12 cellular contexts compared by ENCODE assay signal in the genomic region with DNA sequence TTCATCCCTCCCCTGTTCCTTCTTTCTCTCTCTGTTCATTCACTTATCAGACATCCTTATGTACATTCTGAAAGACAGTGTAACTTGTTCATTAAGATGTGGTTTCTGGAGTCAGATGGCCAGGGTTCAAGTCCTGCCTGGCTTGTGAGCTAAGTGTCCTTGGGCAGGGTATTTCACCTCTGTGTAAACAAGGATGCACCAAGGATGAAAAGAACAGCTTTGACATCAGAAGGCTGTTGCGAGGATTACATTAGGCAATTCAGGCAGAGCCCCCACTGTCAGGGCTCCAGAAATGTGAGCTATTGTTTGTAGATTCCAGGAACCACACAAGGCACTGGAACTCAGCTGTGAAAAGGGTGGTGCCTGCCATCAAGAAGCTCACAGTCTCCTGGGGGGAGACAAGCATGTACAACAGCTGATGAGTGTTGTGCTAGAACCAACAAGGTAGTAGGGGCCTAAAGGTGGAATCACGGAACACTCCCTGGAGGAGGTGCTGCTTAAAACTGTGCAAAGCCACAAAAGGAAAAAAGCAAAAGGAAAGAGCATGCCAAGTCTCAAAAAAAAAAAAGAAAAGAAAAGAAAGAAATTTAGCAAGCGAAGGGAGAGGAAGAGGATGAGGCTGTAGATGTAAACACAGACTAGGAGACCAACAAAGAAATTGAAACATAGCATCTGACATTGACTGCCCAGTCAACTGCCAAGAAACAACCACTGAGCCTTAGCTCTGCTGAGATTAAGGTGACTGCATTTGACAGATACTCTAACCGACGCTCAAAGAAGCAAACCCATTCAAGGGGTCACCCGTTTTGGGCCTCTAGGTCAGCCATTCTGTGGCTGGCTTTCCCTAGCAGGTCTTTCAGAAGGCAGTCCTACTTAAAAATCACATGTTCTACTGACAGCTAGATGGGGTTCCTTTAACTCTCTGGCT. TPM values are rescaled to one million over a fixed set of nuclear protein-coding genes. Genes with fewer than 3 reads are reported as not detected.
DNase-seq lines count a peak whose midpoint lies in the region; ATAC-seq and TF ChIP-seq lines count a peak whose summit lies in the region.
"Had no signal": no experiment of that assay in that cellular context is flagged by ENCODE, and none has a peak within 500 bp of the region (broad histone marks: within the 10 kb centered on the region; RNA-seq: fewer than 3 reads in every experiment).

No MANE protein-coding gene starts in this region.

- H3K9me3 ChIP-seq in fibroblast of lung (ENCODE audit: control insufficient read depth, insufficient read depth, low read depth, low read length) (no peaks in the 10 kb centered on the region), osteoblast (ENCODE audit: low read depth, low read length) (no peaks in the 10 kb centered on the region), vagina (no peaks in the 10 kb centered on the region)
- H3K9me3 ChIP-seq: ovary had no signal

- no peak for DNase-seq in Right ventricle myocardium superior
- no peak for DNase-seq in left cardiac atrium
- peak; percentile 60 to 72 for DNase-seq in fibroblast of lung (ENCODE audit: low read depth in 2 of 2)
- DNase-seq in osteoblast (ENCODE audit: insufficient read length, low spot score, missing footprints): no peak
- peak in 1 of 2 donors; percentile 90 for DNase-seq in vagina (ENCODE audit: extremely low spot score in 2 of 2)
- no peak for DNase-seq in stimulated activated CD4-positive, alpha-beta T cell treated with anti-CD3 and anti-CD28 coated beads, Interleukin-1b, Interleukin-23, amount 100 ng/mL, for 48 hours
- no peak for DNase-seq in activated T-cell treated with anti-CD3 and anti-CD28 coated beads, Interleukin-2, amount 50 U/mL, for 1 hour
- DNase-seq in islet precursor cell: no peak
- DNase-seq: activated T-cell treated with anti-CD3 and anti-CD28 coated beads for 4 hours; central memory CD4-positive, alpha-beta T cell; NCI-H226; ovary had no signal

- H3K79me2 ChIP-seq in fibroblast of lung (ENCODE audit: control insufficient read depth, insufficient read depth, low read length) (peaks cover 72% of the 10 kb centered on the region), osteoblast (ENCODE audit: insufficient read depth, low read length) (peaks cover 37% of the 10 kb centered on the region)

- ATAC-seq in Right ventricle myocardium superior (ENCODE audit: poor library complexity) (peak; percentile 17), left cardiac atrium (no peak)

- intact Hi-C loops in Right ventricle myocardium superior (cut with DNase I): no loop called here
- intact Hi-C loops in left cardiac atrium (cut with DNase I): no loop called here
- intact Hi-C loops in vagina (cut with DNase I): no loop called here

- no peak overlapping the region for H3K9ac ChIP-seq in fibroblast of lung (ENCODE audit: insufficient read depth, low read length)

- TF ChIP-seq POLR2A in vagina (IDR thresholded peaks at IDR 0.05): no peak

- H3K27ac ChIP-seq in fibroblast of lung (ENCODE audit: insufficient read depth, low read length): peak overlapping the region; percentile 59
- H3K27ac ChIP-seq in osteoblast (ENCODE audit: low read depth, low read length): peak overlapping the region; percentile 67
- H3K27ac ChIP-seq in vagina: peak overlapping the region; percentile 91
- H3K27ac ChIP-seq: ovary had no signal

- no peak overlapping the region for H2AFZ ChIP-seq in fibroblast of lung (ENCODE audit: low read length)
- H2AFZ ChIP-seq in osteoblast (ENCODE audit: low read length): no peak overlapping the region

- no peaks in the 10 kb centered on the region for H3K36me3 ChIP-seq in fibroblast of lung (ENCODE audit: control insufficient read depth, insufficient read depth, low read length)
- H3K36me3 ChIP-seq in osteoblast (ENCODE audit: insufficient read depth, low read length): no peaks in the 10 kb centered on the region
- no peaks in the 10 kb centered on the region for H3K36me3 ChIP-seq in vagina
- H3K36me3 ChIP-seq: ovary had no signal

- H3K4me3 ChIP-seq in fibroblast of lung (replicated peaks in 1 of 4; ENCODE audit: control extremely low read depth in 1 of 4, insufficient read depth in 1 of 4, low read depth in 3 of 4, low read length in 4 of 4): no peak overlapping the region
- H3K4me3 ChIP-seq in osteoblast (ENCODE audit: insufficient read depth, low read length): no peak overlapping the region
- no peak overlapping the region for H3K4me3 ChIP-seq in vagina
- H3K4me3 ChIP-seq: ovary had no signal

- H3K4me1 ChIP-seq in fibroblast of lung (ENCODE audit: control insufficient read depth, extremely low read depth, insufficient read depth, low read length) (peaks cover 35% of the 10 kb centered on the region), osteoblast (ENCODE audit: insufficient read depth, low read length) (peaks cover 82% of the 10 kb centered on the region), vagina (peaks cover 85% of the 10 kb centered on the region)

- peak overlapping the region; percentile 36 for H3K4me2 ChIP-seq in fibroblast of lung (ENCODE audit: extremely low read depth, insufficient read depth, low read length)
- H3K4me2 ChIP-seq in osteoblast (ENCODE audit: insufficient read depth, low read length): no peak overlapping the region

- no peaks in the 10 kb centered on the region for H3K27me3 ChIP-seq in fibroblast of lung (ENCODE audit: control insufficient read depth, insufficient read depth, low read length)
- H3K27me3 ChIP-seq in osteoblast (ENCODE audit: insufficient read depth, low read length): no peaks in the 10 kb centered on the region
- no peaks in the 10 kb centered on the region for H3K27me3 ChIP-seq in vagina
- H3K27me3 ChIP-seq: ovary had no signal

- TF ChIP-seq CTCF in fibroblast of lung (conservative IDR thresholded peaks at IDR 0.05 in 1 of 2, IDR thresholded peaks at IDR 0.05 in 1 of 2; ENCODE audit: low read depth in 1 of 2, low read length in 2 of 2) (no peak), osteoblast (IDR thresholded peaks at IDR 0.05; ENCODE audit: extremely low read depth, low read depth, low read length) (no peak), vagina (IDR thresholded peaks at IDR 0.05) (no peak)

- H4K20me1 ChIP-seq in fibroblast of lung (ENCODE audit: control insufficient read depth, extremely low read depth, insufficient read depth, low read length) (no peaks in the 10 kb centered on the region), osteoblast (ENCODE audit: insufficient read depth, low read length) (no peaks in the 10 kb centered on the region)

RNA-seq across cellular contexts. Expression of gene PDLIM1, which starts 12.5 kb away (rescaled TPM):
- total RNA-seq in Right ventricle myocardium superior (226 TPM), left cardiac atrium (100 to 1,000 TPM; 161 to 271 TPM), fibroblast of lung (12.1 and 24.3 TPM in 2 replicates), osteoblast (25.0 and 26.1 TPM in 2 replicates), vagina (181 TPM)
- 199 and 390 TPM in 2 replicates for polyA plus RNA-seq in fibroblast of lung
- 236 and 460 TPM in 2 replicates for polyA plus RNA-seq in fibroblast of lung (2012)
- 188 and 437 TPM in 2 replicates for polyA minus RNA-seq in fibroblast of lung (ENCODE audit: low replicate concordance)

Comparison
In these comparisons a context has a peak if more than half of its experiments do, and no peak if none do; other contexts are left out.
1. DNase-seq: peak in fibroblast of lung (2 of 2); none in Right ventricle myocardium superior (single experiment), left cardiac atrium (single experiment), osteoblast (single experiment), stimulated activated CD4-positive, alpha-beta T cell treated with anti-CD3 and anti-CD28 coated beads, Interleukin-1b, Interleukin-23, amount 100 ng/mL, for 48 hours (single experiment), activated T-cell treated with anti-CD3 and anti-CD28 coated beads, Interleukin-2, amount 50 U/mL, for 1 hour (single experiment) and islet precursor cell (single experiment).
2. Peak in every context shown above with its lines, with median percentiles within 50 percentile points of each other: H3K27ac ChIP-seq.